In the genomic region with DNA sequence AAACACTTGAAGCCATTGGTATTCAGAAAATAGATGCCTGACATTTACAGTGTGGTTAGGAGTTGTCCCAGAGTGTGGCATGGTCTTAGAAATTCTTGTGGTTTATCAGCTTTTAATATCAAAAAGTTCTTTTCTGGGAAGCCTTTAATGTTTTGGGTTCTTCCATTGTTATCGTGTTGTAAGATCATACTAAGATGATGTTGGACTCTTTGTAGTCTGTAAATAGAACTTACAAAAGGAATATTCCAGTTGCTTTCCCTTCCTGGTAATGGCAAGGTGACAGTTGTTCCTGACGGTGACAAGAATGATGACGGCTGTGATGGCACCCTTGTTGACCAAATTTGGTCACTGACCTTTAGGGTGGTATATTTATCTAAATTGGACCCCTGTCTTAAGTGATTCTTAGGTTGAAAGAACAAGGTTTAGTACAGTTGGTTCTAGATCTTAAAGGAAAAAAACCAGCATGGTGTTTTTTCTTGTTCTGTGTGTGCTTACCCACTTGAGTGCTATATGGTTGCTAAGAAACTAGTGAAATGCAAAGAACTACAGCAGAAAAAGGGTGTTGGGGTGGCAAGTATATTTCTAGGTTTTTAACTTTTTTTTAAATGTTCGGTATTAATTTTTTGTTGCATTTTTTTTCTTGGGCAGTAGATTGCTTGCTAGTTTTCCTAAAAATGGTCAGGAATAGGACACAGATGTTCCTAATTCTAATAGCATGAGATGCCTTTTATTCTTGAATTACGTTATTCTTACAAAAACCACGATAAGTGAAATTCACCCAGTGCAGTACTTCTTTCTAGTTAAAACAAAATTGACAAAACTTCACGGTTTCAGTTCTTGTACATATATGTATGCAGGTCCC, we compare ENCODE assay signal across 8 cellular contexts. TPM values are rescaled to one million over a fixed set of nuclear protein-coding genes. Genes with fewer than 3 reads are reported as not detected.
DNase-seq lines count a peak whose midpoint lies in the region; ATAC-seq, FAIRE-seq and TF ChIP-seq lines count a peak whose summit lies in the region.

No MANE protein-coding gene starts in this region.

- POLR2A ChIA-PET in A549 (lab: Yijun Ruan, JAX), result interaction anchor here (0.5 to 3.8 kb wide), 5 partner anchors 13 to 73 kb away, joined by 4 to 55 read pairs (median 5); no protein-coding TSS in a partner anchor
- POLR2A ChIA-PET in GM10248 (lab: Yijun Ruan, JAX), result no interaction called here

- no peak for TF ChIP-seq EP300 in A549 (IDR thresholded peaks at IDR 0.05)

- no peak for TF ChIP-seq CTCF in A549 (IDR thresholded peaks at IDR 0.05)
- no peak for TF ChIP-seq CTCF in ascending aorta (IDR thresholded peaks at IDR 0.05)
- no peak for TF ChIP-seq CTCF in GM10248 (IDR thresholded peaks at IDR 0.05; ENCODE audit: control extremely low read depth, extremely low read depth, low read depth, missing control alignments)
- no peak for TF ChIP-seq CTCF in mucosa of descending colon (IDR thresholded peaks at IDR 0.05)

- FAIRE-seq in A549 (lab: Jason Lieb, UNC), result no peak

- intact Hi-C loops in ascending aorta (cut with DNase I) (loop anchor here (5.0 kb wide), 2 partner anchors 89 to 161 kb away; a partner anchor contains a TSS), mucosa of descending colon (cut with DNase I, micrococcal nuclease) (loop anchor here in 1 of 2 donors (5.0 kb wide), 1 partner anchor 36 kb away; no protein-coding TSS in a partner anchor)

- H3K9me3 ChIP-seq in A549, result no peaks in the 10 kb centered on the region
- no peaks in the 10 kb centered on the region for H3K9me3 ChIP-seq in HUES48 (ENCODE audit: control insufficient read depth, insufficient read depth, low read length)
- no peaks in the 10 kb centered on the region for H3K9me3 ChIP-seq in ascending aorta
- H3K9me3 ChIP-seq in mesenchymal stem cell (ENCODE audit: control insufficient read depth, low read length), result no peaks in the 10 kb centered on the region
- no peaks in the 10 kb centered on the region for H3K9me3 ChIP-seq in mucosa of descending colon

- H3K4me2 ChIP-seq in A549 (peak overlapping the region; percentile 89), mesenchymal stem cell (ENCODE audit: low read length, poor library complexity, severe bottlenecking) (peak overlapping the region; percentile 49)

- no peak overlapping the region for H2AFZ ChIP-seq in mesenchymal stem cell (ENCODE audit: low read depth, low read length)

- H3K27ac ChIP-seq in A549, result peak overlapping the region; percentile 98 to 99
- H3K27ac ChIP-seq in HUES48 (ENCODE audit: low read depth, low read length), result no peak overlapping the region
- H3K27ac ChIP-seq in ascending aorta, result peak overlapping the region; percentile 35 to 100
- H3K27ac ChIP-seq in mesenchymal stem cell (ENCODE audit: low read length, poor library complexity, severe bottlenecking), result no peak overlapping the region

- H3K79me1 ChIP-seq in mesenchymal stem cell (replicated peaks; ENCODE audit: low read length, poor library complexity, severe bottlenecking), result no peaks in the 10 kb centered on the region

- no peak for DNase-seq in A549 (ENCODE audit: low read depth in 1 of 2, low spot score in 1 of 2)
- no peak for DNase-seq in ascending aorta (ENCODE audit: low spot score in 2 of 2)
- peak; percentile 28 for DNase-seq in mesenchymal stem cell
- DNase-seq in GM10248 (ENCODE audit: extremely low spot score), result no peak
- no peak for DNase-seq in NCI-H1436 (lab: John Stamatoyannopoulos, UW)
- no peak for DNase-seq in mucosa of descending colon

- WGBS in A549 (ENCODE audit: missing lambda C conversion rate), result under 1% methylated on average over 7 of the region's 7 CpGs
- 64% methylated on average over 7 of the region's 7 CpGs for WGBS in mesenchymal stem cell

- ATAC-seq in A549 (no peak), GM21447 (IDR thresholded peaks at IDR 0.05; ENCODE audit: unreplicated experiment) (no peak), mucosa of descending colon (no peak)

- H3K4ac ChIP-seq in mesenchymal stem cell (ENCODE audit: low read depth in 1 of 2, low read length in 2 of 2), result no peak overlapping the region

- H3K9ac ChIP-seq in HUES48 (ENCODE audit: low read depth, low read length) (no peak overlapping the region), mesenchymal stem cell (ENCODE audit: low read length) (peak overlapping the region; percentile 99)

- no peak overlapping the region for H4K8ac ChIP-seq in mesenchymal stem cell (ENCODE audit: low read length)

- CTCF ChIA-PET in A549 (lab: Yijun Ruan, JAX), result interaction anchor here (0.7 to 1.8 kb wide), 5 partner anchors 13 to 429 kb away, joined by 3 to 6 read pairs (median 5); no protein-coding TSS in a partner anchor
- CTCF ChIA-PET in GM10248 (lab: Yijun Ruan, JAX), result interaction anchor here (0.9 to 1.2 kb wide), 2 partner anchors 28 to 148 kb away, joined by 3 to 4 read pairs; no protein-coding TSS in a partner anchor

- H2BK120ac ChIP-seq in mesenchymal stem cell (ENCODE audit: low read depth, low read length), result no peak overlapping the region

- H4K91ac ChIP-seq in mesenchymal stem cell (ENCODE audit: low read length), result no peak overlapping the region

- H3K4me3 ChIP-seq in A549 (peak overlapping the region; percentile 81), HUES48 (ENCODE audit: low read depth, low read length) (peak overlapping the region; percentile 98), ascending aorta (peak overlapping the region; percentile 93 to 99), mesenchymal stem cell (ENCODE audit: insufficient read depth in 1 of 2, low read depth in 1 of 2, low read length in 2 of 2) (peak overlapping the region in 1 of 2 experiments; percentile 96), mucosa of descending colon (no peak overlapping the region)

- H2BK12ac ChIP-seq in mesenchymal stem cell (ENCODE audit: low read length in 2 of 2), result no peak overlapping the region

- H3K14ac ChIP-seq in mesenchymal stem cell (ENCODE audit: low read length in 2 of 2), result no peak overlapping the region

- TF ChIP-seq RAD21 in A549 (conservative IDR thresholded peaks at IDR 0.05 in 1 of 2, IDR thresholded peaks at IDR 0.05 in 1 of 2), result no peak

- H3K4me1 ChIP-seq in A549 (peaks cover 53% of the 10 kb centered on the region), HUES48 (ENCODE audit: control insufficient read depth, insufficient read depth, low read length) (peaks cover 45% of the 10 kb centered on the region), ascending aorta (peaks cover 3 to 16% of the 10 kb centered on the region in 2 donors), mesenchymal stem cell (ENCODE audit: control insufficient read depth, insufficient read depth, low read depth, low read length) (peaks cover 4% of the 10 kb centered on the region), mucosa of descending colon (ENCODE audit: low read depth) (peaks cover 27% of the 10 kb centered on the region)

- no peak overlapping the region for H3K18ac ChIP-seq in mesenchymal stem cell (ENCODE audit: low read depth in 1 of 2, low read length in 2 of 2)

- no peak overlapping the region for H2BK15ac ChIP-seq in mesenchymal stem cell (ENCODE audit: low read depth, poor library complexity, severe bottlenecking)

- H3K36me3 ChIP-seq in HUES48 (ENCODE audit: control insufficient read depth, insufficient read depth, low read length), result peaks cover 52% of the 10 kb centered on the region
- H3K36me3 ChIP-seq in ascending aorta, result peaks cover 7 to 11% of the 10 kb centered on the region in 2 donors
- H3K36me3 ChIP-seq in mesenchymal stem cell (ENCODE audit: control insufficient read depth in 1 of 2, insufficient read depth in 2 of 2, low read depth in 1 of 2, low read length in 2 of 2), result peaks cover 9 to 47% of the 10 kb centered on the region in 2 experiments
- H3K36me3 ChIP-seq in mucosa of descending colon (ENCODE audit: low read depth), result no peaks in the 10 kb centered on the region

- H2BK5ac ChIP-seq in mesenchymal stem cell (ENCODE audit: low read depth, low read length, poor library complexity, severe bottlenecking), result no peak overlapping the region

- H3K27me3 ChIP-seq in HUES48 (ENCODE audit: control insufficient read depth, insufficient read depth, low read length), result peaks cover 7% of the 10 kb centered on the region; the same call in 1 of the 2 replicates
- H3K27me3 ChIP-seq in ascending aorta, result no peaks in the 10 kb centered on the region
- no peaks in the 10 kb centered on the region for H3K27me3 ChIP-seq in mesenchymal stem cell (ENCODE audit: control insufficient read depth in 1 of 2, insufficient read depth in 1 of 2, low read length in 2 of 2)

- no peak for TF ChIP-seq POLR2A in A549 (IDR thresholded peaks at IDR 0.05; ENCODE audit: low read length)

- no peak overlapping the region for H2AK5ac ChIP-seq in mesenchymal stem cell (ENCODE audit: low read length, severe bottlenecking)

- no peak overlapping the region for H3K23ac ChIP-seq in mesenchymal stem cell (ENCODE audit: low read length in 2 of 2)

TF ChIP-seq in A549, 52 proteins besides CTCF, POLR2A, EP300 and RAD21:
- TF ChIP-seq FOSB (CRISPR knock-in tag; IDR thresholded peaks at IDR 0.05) (no peak), ZNF302 (CRISPR knock-in tag; IDR thresholded peaks at IDR 0.05) (no peak)

RNA-seq across cellular contexts. Expression of a gene that starts 2.1 kb away (rescaled TPM):
- polyA plus RNA-seq in A549 (2011; rRNA removed), result 415 and 431 TPM in 2 replicates
- polyA plus RNA-seq in A549 (2012; cell fraction: cytosol; rRNA removed), result 264 and 317 TPM in 2 replicates
- polyA plus RNA-seq in A549 (2012; cell fraction: nucleus; rRNA removed), result 658 and 717 TPM in 2 replicates
- 328 to 356 TPM (median 342 TPM) in 3 replicates for polyA plus RNA-seq in A549 (2017; fragmentation: RNase III; extraction: RNeasy Plus Mini Kit Qiagen cat#74134 plus additional on column Dnase treatment)
- 375 and 407 TPM in 2 replicates for polyA minus RNA-seq in A549 (2011; rRNA and poly(A)+ RNA removed)
- 185 TPM for total RNA-seq in ascending aorta
- 155 TPM for polyA plus RNA-seq in mesenchymal stem cell (2013, experiment 1 of 2)
- 150 TPM for polyA plus RNA-seq in mesenchymal stem cell (2013, experiment 2 of 2)
- total RNA-seq in mucosa of descending colon, result 100 to 1,000 TPM; 242 to 287 (median 259) TPM

Comparison
In these comparisons a context has a peak if more than half of its experiments do, and no peak if none do; other contexts are left out.
1. H3K27ac ChIP-seq: peak in A549 (2 of 2) and ascending aorta (2 of 2); none in HUES48 (single experiment) and mesenchymal stem cell (single experiment).